1 cellular context compared by ENCODE assay signal in the genomic region with DNA sequence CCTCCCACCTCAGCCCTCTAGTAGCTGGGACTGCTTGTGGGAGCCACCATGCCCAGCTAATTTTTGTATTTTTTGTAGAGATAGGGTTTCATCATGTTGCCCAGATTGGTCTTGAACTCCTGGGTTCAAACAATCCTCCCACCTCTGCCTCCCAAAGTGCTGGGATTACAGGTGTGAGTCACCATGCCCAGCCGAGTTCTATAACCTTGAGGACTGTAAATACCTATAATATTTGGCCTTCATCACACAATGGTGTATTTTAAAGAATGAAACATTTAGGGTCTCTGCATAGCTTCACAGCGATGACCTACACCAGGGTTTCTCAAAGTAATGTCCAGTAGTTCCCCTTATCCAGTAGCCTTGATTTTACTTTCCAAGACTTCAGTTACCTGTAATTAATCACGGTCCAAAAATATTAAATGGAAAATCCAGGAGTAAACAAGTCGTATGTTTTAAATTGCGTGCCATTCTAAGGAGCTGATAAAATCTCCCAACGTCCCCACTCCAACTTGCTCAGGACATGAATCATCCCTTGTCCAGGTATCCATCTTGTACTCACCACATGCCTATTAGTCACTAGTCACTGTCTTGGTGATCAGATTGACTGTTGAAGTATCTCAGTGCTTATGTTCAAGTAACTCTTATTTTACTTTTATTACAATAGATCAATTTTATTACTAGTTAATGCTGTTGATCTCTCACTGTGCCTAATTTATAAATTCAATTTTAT.
A peak's percentile ranks its signal among the peaks of the same experiment; 100 is the strongest.
TF ChIP-seq lines count a peak whose summit lies in the region.

No MANE protein-coding gene starts in this region.

TF ChIP-seq in HCT116, 20 proteins besides CTCF, POLR2A, EP300 and RAD21 (continued from another document):
- TF ChIP-seq, protein P1, sequence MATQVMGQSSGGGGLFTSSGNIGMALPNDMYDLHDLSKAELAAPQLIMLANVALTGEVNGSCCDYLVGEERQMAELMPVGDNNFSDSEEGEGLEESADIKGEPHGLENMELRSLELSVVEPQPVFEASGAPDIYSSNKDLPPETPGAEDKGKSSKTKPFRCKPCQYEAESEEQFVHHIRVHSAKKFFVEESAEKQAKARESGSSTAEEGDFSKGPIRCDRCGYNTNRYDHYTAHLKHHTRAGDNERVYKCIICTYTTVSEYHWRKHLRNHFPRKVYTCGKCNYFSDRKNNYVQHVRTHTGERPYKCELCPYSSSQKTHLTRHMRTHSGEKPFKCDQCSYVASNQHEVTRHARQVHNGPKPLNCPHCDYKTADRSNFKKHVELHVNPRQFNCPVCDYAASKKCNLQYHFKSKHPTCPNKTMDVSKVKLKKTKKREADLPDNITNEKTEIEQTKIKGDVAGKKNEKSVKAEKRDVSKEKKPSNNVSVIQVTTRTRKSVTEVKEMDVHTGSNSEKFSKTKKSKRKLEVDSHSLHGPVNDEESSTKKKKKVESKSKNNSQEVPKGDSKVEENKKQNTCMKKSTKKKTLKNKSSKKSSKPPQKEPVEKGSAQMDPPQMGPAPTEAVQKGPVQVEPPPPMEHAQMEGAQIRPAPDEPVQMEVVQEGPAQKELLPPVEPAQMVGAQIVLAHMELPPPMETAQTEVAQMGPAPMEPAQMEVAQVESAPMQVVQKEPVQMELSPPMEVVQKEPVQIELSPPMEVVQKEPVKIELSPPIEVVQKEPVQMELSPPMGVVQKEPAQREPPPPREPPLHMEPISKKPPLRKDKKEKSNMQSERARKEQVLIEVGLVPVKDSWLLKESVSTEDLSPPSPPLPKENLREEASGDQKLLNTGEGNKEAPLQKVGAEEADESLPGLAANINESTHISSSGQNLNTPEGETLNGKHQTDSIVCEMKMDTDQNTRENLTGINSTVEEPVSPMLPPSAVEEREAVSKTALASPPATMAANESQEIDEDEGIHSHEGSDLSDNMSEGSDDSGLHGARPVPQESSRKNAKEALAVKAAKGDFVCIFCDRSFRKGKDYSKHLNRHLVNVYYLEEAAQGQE (IDR thresholded peaks at IDR 0.05; ENCODE audit: low read depth), result no peak
- TF ChIP-seq, protein P2, sequence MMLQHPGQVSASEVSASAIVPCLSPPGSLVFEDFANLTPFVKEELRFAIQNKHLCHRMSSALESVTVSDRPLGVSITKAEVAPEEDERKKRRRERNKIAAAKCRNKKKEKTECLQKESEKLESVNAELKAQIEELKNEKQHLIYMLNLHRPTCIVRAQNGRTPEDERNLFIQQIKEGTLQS (IDR thresholded peaks at IDR 0.05), result no peak
- peak; percentile 63; the same call in 1 of the 2 replicates for TF ChIP-seq FOSL1 (IDR thresholded peaks at IDR 0.05; ENCODE audit: low read depth)
- TF ChIP-seq JUND (IDR thresholded peaks at IDR 0.05), result peak; percentile 50
- TF ChIP-seq, protein P3, sequence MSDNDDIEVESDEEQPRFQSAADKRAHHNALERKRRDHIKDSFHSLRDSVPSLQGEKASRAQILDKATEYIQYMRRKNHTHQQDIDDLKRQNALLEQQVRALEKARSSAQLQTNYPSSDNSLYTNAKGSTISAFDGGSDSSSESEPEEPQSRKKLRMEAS (IDR thresholded peaks at IDR 0.05), result peak; percentile 82
- TF ChIP-seq CBX3 (IDR thresholded peaks at IDR 0.05; ENCODE audit: low read depth), result 0 out of 2 replicates have a peak, but pooled peaks have one; percentile 17
- peak; percentile 58 for TF ChIP-seq YY1 (IDR thresholded peaks at IDR 0.05; ENCODE audit: extremely low read depth, insufficient replicate concordance, low read depth, low read length)
- 0 out of 2 replicates have a peak, but pooled peaks have one; percentile 31 for TF ChIP-seq POLR2AphosphoS5 (IDR thresholded peaks at IDR 0.05; ENCODE audit: low read depth, low read length)
